In genomic region chr10:76160758-76161555, GRCh38 we compare ENCODE assay signal across 26 cellular contexts.
"Had no signal": no experiment of that assay in that cellular context is flagged by ENCODE, and none has a peak within 500 bp of the region (broad histone marks: within the 10 kb centered on the region; RNA-seq: fewer than 3 reads in every experiment).

No MANE protein-coding gene starts in this region.

- FAIRE-seq: colon had no signal

- H3K27ac ChIP-seq: dorsolateral prefrontal cortex, epithelial cell of prostate, gastroesophageal sphincter, heart left ventricle, psoas muscle, tibial artery had no signal

- H3K9me3 ChIP-seq: gastroesophageal sphincter, psoas muscle, tibial artery had no signal

- DNase-seq: activated CD4-positive, alpha-beta T cell treated with anti-CD3 and anti-CD28 coated beads, Interleukin-2, amount 50 U/mL, for 1 hour; activated CD4-positive, CD25-positive, alpha-beta regulatory T cell treated with anti-CD3 and anti-CD28 coated beads, Interleukin-2, amount 50 U/mL, for 72 hours; activated CD8-positive, alpha-beta memory T cell treated with anti-CD3 and anti-CD28 coated beads for 24 hours; activated CD8-positive, alpha-beta memory T cell treated with anti-CD3 and anti-CD28 coated beads, Interleukin-2, amount 50 U/mL, for 48 hours; activated gamma-delta T cell; activated T-cell treated with anti-CD3 and anti-CD28 coated beads, Interleukin-2, amount 50 U/mL, for 72 hours; amygdala; central memory CD4-positive, alpha-beta T cell; dorsolateral prefrontal cortex; endodermal cell; heart left ventricle; immature natural killer cell; kidney glomerular epithelial cell; left ventricle myocardium superior; psoas muscle; right cardiac atrium; stimulated activated naive CD8-positive, alpha-beta T cell treated with anti-CD3 and anti-CD28 coated beads, Interleukin-15, Interleukin-2, amounts not matched to agents 100 U/mL and 50 U/mL, for 24 hours; substantia nigra; tibial artery had no signal

- H3K4me3 ChIP-seq: gastroesophageal sphincter, heart left ventricle, psoas muscle, tibial artery had no signal

- H3K4me3 Mint-ChIP-seq: activated T-cell treated with anti-CD3 and anti-CD28 coated beads, Interleukin-2, amount 50 U/mL, for 72 hours; brain; endodermal cell; immature natural killer cell; neural crest cell; T-helper 1 cell treated with Interleukin-12 subunit alpha and Interleukin-12 subunit beta and Interleukin-4 antibody, amounts not matched to agents 30 μg/mL and 1 μg/mL, for 36 hours had no signal

- H3K36me3 ChIP-seq: gastroesophageal sphincter, heart left ventricle, tibial artery had no signal

- ATAC-seq: activated naive CD4-positive, alpha-beta T cell treated with anti-CD3 and anti-CD28 coated beads, Interleukin-2, amount 50 U/mL, for 72 hours; activated T-cell treated with anti-CD3 and anti-CD28 coated beads, Interleukin-2, amount 50 U/mL, for 72 hours; gastroesophageal sphincter; heart left ventricle; left ventricle myocardium superior; psoas muscle; right cardiac atrium; stimulated activated naive CD8-positive, alpha-beta T cell treated with anti-CD3 and anti-CD28 coated beads, Interleukin-15, Interleukin-2, amounts not matched to agents 100 U/mL and 50 U/mL, for 24 hours had no signal

- H3K4me1 ChIP-seq: gastroesophageal sphincter, heart left ventricle, psoas muscle, tibial artery had no signal

- H3K27me3 ChIP-seq: gastroesophageal sphincter, heart left ventricle, tibial artery had no signal

- H3K36me3 Mint-ChIP-seq: brain, immature natural killer cell had no signal

- H3K27ac Mint-ChIP-seq: activated naive CD4-positive, alpha-beta T cell treated with anti-CD3 and anti-CD28 coated beads, Interleukin-2, amount 50 U/mL, for 72 hours; activated T-cell treated with anti-CD3 and anti-CD28 coated beads, Interleukin-2, amount 50 U/mL, for 72 hours; brain; endodermal cell; immature natural killer cell; T-helper 1 cell treated with Interleukin-12 subunit alpha and Interleukin-12 subunit beta and Interleukin-4 antibody, amounts not matched to agents 30 μg/mL and 1 μg/mL, for 36 hours had no signal

- H3K4me1 Mint-ChIP-seq: brain, immature natural killer cell had no signal
